ENCODE assay signal across 10 cellular contexts in the genomic region with DNA sequence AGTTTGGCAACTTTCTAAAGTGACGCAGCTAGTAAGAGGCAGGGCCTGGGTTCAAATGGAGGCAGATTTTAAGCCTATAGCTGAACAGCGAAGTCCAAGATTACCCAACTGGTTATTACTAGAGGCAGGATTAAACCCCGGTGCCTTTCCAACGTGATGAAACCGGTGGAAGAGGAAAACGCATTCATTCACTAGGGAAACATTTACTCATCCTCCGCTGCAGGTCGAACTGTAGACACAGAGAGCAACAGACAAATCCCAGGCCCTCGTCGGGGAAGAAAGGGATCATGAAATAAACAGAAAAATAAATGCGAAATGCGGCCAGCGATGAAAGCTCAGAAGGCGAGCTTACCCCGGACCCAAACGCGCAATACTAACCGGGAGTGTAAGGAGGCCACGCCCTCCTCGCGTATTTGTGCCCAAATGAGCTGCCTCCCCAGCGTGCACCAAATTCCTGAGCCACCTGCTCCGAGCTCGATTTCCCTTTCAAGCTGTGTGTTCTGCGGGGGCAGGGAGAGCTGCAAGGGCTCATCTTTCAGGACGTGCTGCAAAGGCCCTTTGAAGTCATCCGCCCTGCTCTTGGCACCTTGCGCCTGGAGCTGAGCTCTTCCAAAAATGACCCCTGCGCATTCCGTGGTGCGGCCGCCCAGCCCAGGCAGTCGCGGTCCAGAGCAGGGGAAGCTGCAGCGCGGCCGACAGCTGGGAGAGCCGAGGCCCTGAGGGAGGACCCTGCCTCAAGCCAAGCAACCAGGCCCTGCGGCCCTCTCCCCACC. TPM values are rescaled to one million over a fixed set of nuclear protein-coding genes. Genes with fewer than 3 reads are reported as not detected.
DNase-seq lines count a peak whose midpoint lies in the region; ATAC-seq and TF ChIP-seq lines count a peak whose summit lies in the region.
"Had no signal": no experiment of that assay in that cellular context is flagged by ENCODE, and none has a peak within 500 bp of the region (broad histone marks: within the 10 kb centered on the region; RNA-seq: fewer than 3 reads in every experiment).

No MANE protein-coding gene starts in this region.

- H3K27me3 ChIP-seq in iPS-18a (ENCODE audit: control insufficient read depth, insufficient read depth, low read length): peaks cover 50% of the 10 kb centered on the region

- H3K36me3 Mint-ChIP-seq in HFFc6 (ENCODE audit: low read depth): no peaks in the 10 kb centered on the region

- no peaks in the 10 kb centered on the region for H3K36me3 ChIP-seq in iPS-18a (ENCODE audit: control insufficient read depth, low read depth, low read length)

- TF ChIP-seq CTCF in HFFc6 (IDR thresholded peaks at IDR 0.05): no peak

- H3K27ac ChIP-seq in iPS-18a (ENCODE audit: low read length): no peak overlapping the region

- H3K27ac Mint-ChIP-seq in HFFc6: no peak overlapping the region
- H3K27ac Mint-ChIP-seq: activated T-helper 17 cell treated with anti-CD3 and anti-CD28 coated beads, Interleukin-2, amount 50 U/mL, for 72 hours had no signal

- no peaks in the 10 kb centered on the region for H3K9me3 Mint-ChIP-seq in HFFc6
- H3K9me3 Mint-ChIP-seq: activated T-helper 17 cell treated with anti-CD3 and anti-CD28 coated beads, Interleukin-2, amount 50 U/mL, for 72 hours had no signal

- peaks cover 6% of the 10 kb centered on the region; the same call in 1 of the 2 replicates for H3K4me1 Mint-ChIP-seq in HFFc6 (ENCODE audit: low read depth)
- H3K4me1 Mint-ChIP-seq: activated T-helper 17 cell treated with anti-CD3 and anti-CD28 coated beads, Interleukin-2, amount 50 U/mL, for 72 hours had no signal

- H3K4me3 ChIP-seq in iPS-18a (ENCODE audit: low read length): peak overlapping the region; percentile 58

- peaks cover 55% of the 10 kb centered on the region for H3K27me3 Mint-ChIP-seq in HFFc6 (ENCODE audit: insufficient read depth)

- H3K4me3 Mint-ChIP-seq in HFFc6: peak overlapping the region; percentile 22; the same call in 1 of the 2 replicates
- H3K4me3 Mint-ChIP-seq: activated T-helper 17 cell treated with anti-CD3 and anti-CD28 coated beads, Interleukin-2, amount 50 U/mL, for 72 hours had no signal

- peaks cover 38% of the 10 kb centered on the region for H3K4me1 ChIP-seq in iPS-18a (ENCODE audit: control insufficient read depth, low read depth, low read length)

- no peak for DNase-seq in HFFc6
- peak; percentile 31 for DNase-seq in astrocyte of the hippocampus (ENCODE audit: low read depth, low spot score)
- DNase-seq in retina: peak; percentile 60
- DNase-seq in stimulated activated CD4-positive, alpha-beta T cell treated with anti-CD3 and anti-CD28 coated beads, Interleukin-4, amount 100 ng/mL, for 4 hours: no peak

- peak overlapping the region; percentile 38 for H3K9ac ChIP-seq in iPS-18a (ENCODE audit: low read length)

- ATAC-seq in HG02973 (IDR thresholded peaks at IDR 0.05; ENCODE audit: unreplicated experiment) (no peak), GM18870 (IDR thresholded peaks at IDR 0.05; ENCODE audit: unreplicated experiment) (no peak)
- ATAC-seq in activated CD4-positive, CD25-positive, alpha-beta regulatory T cell treated with anti-CD3 and anti-CD28 coated beads, Interleukin-2, amount 50 U/mL, for 24 hours: no peak
- ATAC-seq: activated T-helper 17 cell treated with anti-CD3 and anti-CD28 coated beads, Interleukin-2, amount 50 U/mL, for 72 hours had no signal

- no peaks in the 10 kb centered on the region for H3K9me3 ChIP-seq in iPS-18a (ENCODE audit: control insufficient read depth, low read depth, low read length)

RNA-seq across cellular contexts. Expression of gene PDYN, which starts 46.9 kb away (rescaled TPM):
- not detected for total RNA-seq in HFFc6 (2021; fragmentation: NEBNext Ultra II Directional; extraction: Animal tissue kit (Norgen Biotek cat#: 25700))
- total RNA-seq: activated T-helper 17 cell treated with anti-CD3 and anti-CD28 coated beads, Interleukin-2, amount 50 U/mL, for 72 hours; M059J had no signal

RNA-seq across cellular contexts. Expression of gene SIRPA, which starts 51.7 kb away (rescaled TPM):
- 10 to 100 TPM; 44.0 to 66.2 (median 47.5) TPM for total RNA-seq in HFFc6 (2021; fragmentation: NEBNext Ultra II Directional; extraction: Animal tissue kit (Norgen Biotek cat#: 25700))

Comparison
In these comparisons a context has a peak if more than half of its experiments do, and no peak if none do; other contexts are left out.
1. DNase-seq: peak in astrocyte of the hippocampus (single experiment) and retina (single experiment); none in HFFc6 (single experiment) and stimulated activated CD4-positive, alpha-beta T cell treated with anti-CD3 and anti-CD28 coated beads, Interleukin-4, amount 100 ng/mL, for 4 hours (0 of 2).